ENCODE assay signal across 8 cellular contexts in the genomic region with DNA sequence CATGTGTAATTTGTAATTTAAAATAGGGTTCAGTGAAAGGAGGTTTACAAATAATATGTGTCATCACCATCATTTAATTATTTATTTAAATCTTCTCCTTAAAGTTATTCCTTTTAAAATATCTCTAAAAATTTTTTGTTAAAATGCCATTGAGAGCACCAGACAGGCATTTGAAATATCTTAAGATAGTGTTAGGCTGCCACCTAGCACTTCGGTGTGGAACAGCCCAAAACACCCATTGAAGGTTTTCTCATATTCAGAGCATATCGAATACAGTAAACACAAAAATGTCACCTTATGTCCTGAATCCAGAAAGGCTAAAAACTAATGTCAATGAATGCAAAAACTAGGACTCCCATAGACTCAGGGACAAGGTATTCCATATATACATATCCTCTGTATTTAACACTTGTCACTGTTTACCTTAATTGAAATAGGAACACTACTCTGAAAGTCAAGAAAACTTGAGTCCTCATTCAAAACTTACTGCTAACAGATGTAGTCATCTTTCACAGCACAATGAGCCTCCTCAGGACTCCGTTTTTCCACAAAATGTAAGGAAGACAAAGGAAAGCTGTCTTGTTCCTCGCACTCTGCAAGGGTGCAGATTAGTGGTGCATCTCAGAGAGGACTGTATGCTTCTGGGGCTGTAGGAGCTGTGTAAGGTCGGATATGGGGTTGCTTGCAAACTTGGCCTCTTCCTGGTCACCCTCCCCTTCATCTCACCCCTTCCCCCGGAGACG.
DNase-seq lines count a peak whose midpoint lies in the region; ATAC-seq and TF ChIP-seq lines count a peak whose summit lies in the region.

No MANE protein-coding gene starts in this region.

- no peaks in the 10 kb centered on the region for H3K9me2 ChIP-seq in hepatocyte (replicated peaks; ENCODE audit: insufficient read depth)

- TF ChIP-seq POLR2A in NB4 (IDR thresholded peaks at IDR 0.05; ENCODE audit: extremely low read depth, insufficient read length): no peak

- H3K36me3 Mint-ChIP-seq in effector memory CD8-positive, alpha-beta T cell (ENCODE audit: insufficient read depth): no peaks in the 10 kb centered on the region

- H3K4me3 Mint-ChIP-seq in effector memory CD8-positive, alpha-beta T cell: no peak overlapping the region

- no peaks in the 10 kb centered on the region for H3K36me3 ChIP-seq in hepatocyte (replicated peaks; ENCODE audit: insufficient read depth, low read depth)

- H3K27me3 ChIP-seq in hepatocyte: no peaks in the 10 kb centered on the region

- H3K27ac ChIP-seq in VCaP (no peak overlapping the region), hepatocyte (no peak overlapping the region)

- ATAC-seq in GM21528 (IDR thresholded peaks at IDR 0.05; ENCODE audit: low FRiP score, unreplicated experiment): peak; percentile 75
- no peak for ATAC-seq in effector memory CD8-positive, alpha-beta T cell (replicated peaks)
- ATAC-seq in HG02870 (IDR thresholded peaks at IDR 0.05; ENCODE audit: unreplicated experiment): no peak

- H4K20me1 ChIP-seq in hepatocyte (ENCODE audit: insufficient read depth, poor library complexity, severe bottlenecking): no peaks in the 10 kb centered on the region

- H3K9me3 ChIP-seq in hepatocyte (ENCODE audit: low read depth): no peaks in the 10 kb centered on the region

- 57% methylated on average over 7 of the region's 7 CpGs for WGBS in hepatocyte (ENCODE audit: low lambda C conversion rate, missing lambda C conversion rate)

- no peaks in the 10 kb centered on the region for H3K79me2 ChIP-seq in hepatocyte

- H3K4me3 ChIP-seq in NB4 (ENCODE audit: low read depth, low read length) (no peak overlapping the region), hepatocyte (no peak overlapping the region)

- peaks cover 0 to 8% of the 10 kb centered on the region in 2 donors for H3K27me3 Mint-ChIP-seq in effector memory CD8-positive, alpha-beta T cell

- no peak overlapping the region for H3K4me2 ChIP-seq in hepatocyte

- H3K9me3 Mint-ChIP-seq in effector memory CD8-positive, alpha-beta T cell: no peaks in the 10 kb centered on the region

- DNase-seq in EH (ENCODE audit: low read depth): peak; percentile 52
- DNase-seq in NB4 (ENCODE audit: low read depth): peak; percentile 53
- DNase-seq in hepatocyte (ENCODE audit: low spot score): peak; percentile 58
- peak; percentile 15 for DNase-seq in stromal cell of bone marrow (ENCODE audit: low read depth)
- DNase-seq in effector memory CD8-positive, alpha-beta T cell: no peak

- H2AFZ ChIP-seq in hepatocyte: no peak overlapping the region

- TF ChIP-seq CTCF in NB4 (IDR thresholded peaks at IDR 0.05; ENCODE audit: low read depth, low read length): peak; percentile 81
- peak; percentile 85 for TF ChIP-seq CTCF in VCaP (conservative IDR thresholded peaks at IDR 0.05)
- peak; percentile 90 for TF ChIP-seq CTCF in hepatocyte (IDR thresholded peaks at IDR 0.05; ENCODE audit: poor library complexity)

- H3K4me1 Mint-ChIP-seq in effector memory CD8-positive, alpha-beta T cell (ENCODE audit: low read depth in 2 of 2): no peaks in the 10 kb centered on the region

- H3K4me1 ChIP-seq in hepatocyte (ENCODE audit: insufficient read depth): no peaks in the 10 kb centered on the region

- H3K27ac Mint-ChIP-seq in effector memory CD8-positive, alpha-beta T cell: no peak overlapping the region

Comparison
In these comparisons a context has a peak if more than half of its experiments do, and no peak if none do; other contexts are left out.
1. DNase-seq: peak in EH (single experiment), NB4 (single experiment), hepatocyte (single experiment) and stromal cell of bone marrow (single experiment); none in effector memory CD8-positive, alpha-beta T cell (0 of 3).
2. Peak in every context shown above with its lines, with median percentiles within 50 percentile points of each other: CTCF ChIP-seq.